In genomic region chr19:35846038-35846668, GRCh38 we compare ENCODE assay signal across 8 cellular contexts. TPM values are rescaled to one million over a fixed set of nuclear protein-coding genes. Genes with fewer than 3 reads are reported as not detected.
DNase-seq lines count a peak whose midpoint lies in the region; ATAC-seq and TF ChIP-seq lines count a peak whose summit lies in the region.

No MANE protein-coding gene starts in this region.

- no peak for ATAC-seq in right cardiac atrium
- ATAC-seq in heart left ventricle = no peak
- ATAC-seq in WTC11 = peak; percentile 36
- ATAC-seq in upper lobe of left lung (ENCODE audit: low FRiP score in 2 of 2) = no peak
- no peak for ATAC-seq in HG03159 (IDR thresholded peaks at IDR 0.05; ENCODE audit: unreplicated experiment)
- no peak for ATAC-seq in HG03025 (IDR thresholded peaks at IDR 0.05; ENCODE audit: low FRiP score, unreplicated experiment)

- no peak for TF ChIP-seq EP300 in upper lobe of left lung (IDR thresholded peaks at IDR 0.05)

- H3K4me3 ChIP-seq in right cardiac atrium (ENCODE audit: low read length) (peak overlapping the region; percentile 30), heart left ventricle (peak overlapping the region in 3 of 12 donors; percentile 25 to 34 (median 34)), iPS-18c (ENCODE audit: insufficient read depth, low read depth, low read length) (peak overlapping the region; percentile 45), upper lobe of left lung (peak overlapping the region in 3 of 4 donors; percentile 12 to 32 (median 29))

- DNase-seq in right cardiac atrium = peak in 1 of 3 donors; percentile 59
- DNase-seq in heart left ventricle = no peak
- peak; percentile 34 for DNase-seq in WTC11 (ENCODE audit: low spot score)
- no peak for DNase-seq in upper lobe of left lung
- no peak for DNase-seq in GM03348 (ENCODE audit: low spot score)

- H3K4me1 ChIP-seq in right cardiac atrium (ENCODE audit: control insufficient read depth, insufficient read depth, low read length) = no peaks in the 10 kb centered on the region
- H3K4me1 ChIP-seq in heart left ventricle = peaks cover 0 to 21% (median 7%) of the 10 kb centered on the region in 12 donors
- peaks cover 11 to 21% (median 14%) of the 10 kb centered on the region in 4 donors for H3K4me1 ChIP-seq in upper lobe of left lung

- intact Hi-C loops in right cardiac atrium (cut with DNase I) (no loop called here), heart left ventricle (cut with DNase I) (no loop called here)

- CTCF ChIA-PET in WTC11 (lab: Charles Lee) = interaction anchor here (1.2 to 2.7 kb wide), 3 partner anchors 11 to 61 kb away, joined by 3 to 17 read pairs (median 7); partner anchors contain the start of gene APLP1

- H3K36me3 Mint-ChIP-seq in WTC11 = no peaks in the 10 kb centered on the region

- H3K27ac ChIP-seq in right cardiac atrium (ENCODE audit: low read length) (no peak overlapping the region), heart left ventricle (no peak overlapping the region), upper lobe of left lung (no peak overlapping the region)

- H3K27me3 Mint-ChIP-seq in WTC11 (ENCODE audit: low read depth) = peaks cover 96% of the 10 kb centered on the region

- no peaks in the 10 kb centered on the region for H3K27me3 ChIP-seq in right cardiac atrium (ENCODE audit: control insufficient read depth, insufficient read depth)
- peaks cover 33 to 92% (median 75%) of the 10 kb centered on the region in 9 donors for H3K27me3 ChIP-seq in heart left ventricle
- peaks cover 0 to 40% (median 12%) of the 10 kb centered on the region in 4 donors for H3K27me3 ChIP-seq in upper lobe of left lung

- WGBS in right cardiac atrium = 4% methylated on average over 26 of the region's 26 CpGs
- 3 to 7% (median 4%) methylated on average over 4 to 26 of the region's 26 CpGs for WGBS in heart left ventricle, 4 donors
- 1 to 21% methylated on average over 4 to 25 of the region's 26 CpGs for WGBS in upper lobe of left lung, 2 donors

- no peaks in the 10 kb centered on the region for H3K9me3 ChIP-seq in right cardiac atrium (ENCODE audit: control insufficient read depth, low read length)
- H3K9me3 ChIP-seq in heart left ventricle = no peaks in the 10 kb centered on the region
- no peaks in the 10 kb centered on the region for H3K9me3 ChIP-seq in iPS-18c (ENCODE audit: control insufficient read depth, insufficient read depth, low read length)
- no peaks in the 10 kb centered on the region for H3K9me3 ChIP-seq in upper lobe of left lung

- H3K4me3 Mint-ChIP-seq in WTC11 = peak overlapping the region; percentile 76

- POLR2A ChIA-PET in WTC11 (lab: Charles Lee) = no interaction called here

- H3K9me3 Mint-ChIP-seq in WTC11 = peaks cover 5% of the 10 kb centered on the region

- TF ChIP-seq POLR2A in heart left ventricle (IDR thresholded peaks at IDR 0.05) (no peak), upper lobe of left lung (IDR thresholded peaks at IDR 0.05) (no peak)

- H3K4me1 Mint-ChIP-seq in WTC11 = peaks cover 26% of the 10 kb centered on the region

- H3K36me3 ChIP-seq in heart left ventricle (no peaks in the 10 kb centered on the region), upper lobe of left lung (no peaks in the 10 kb centered on the region)

- H3K27ac Mint-ChIP-seq in WTC11 = no peak overlapping the region

- no peak for TF ChIP-seq CTCF in heart left ventricle (IDR thresholded peaks at IDR 0.05)
- TF ChIP-seq CTCF in WTC11 (IDR thresholded peaks at IDR 0.05) = no peak
- no peak for TF ChIP-seq CTCF in upper lobe of left lung (IDR thresholded peaks at IDR 0.05)

TF ChIP-seq in WTC11, 78 proteins besides CTCF, POLR2A, EP300 and RAD21:
- TF ChIP-seq FOXP4 (CRISPR knock-in tag; IDR thresholded peaks at IDR 0.05) = no peak
- 0 out of 2 replicates have a peak, but pooled peaks have one; percentile 34 for TF ChIP-seq ZNF121 (CRISPR knock-in tag; IDR thresholded peaks at IDR 0.05)
TF ChIP-seq in WTC11: peak in this region for 1.

RNA-seq across cellular contexts. Expression of gene NPHS1, which starts 6.2 kb away (rescaled TPM):
- total RNA-seq in right cardiac atrium (not detected), heart left ventricle (1 to 10 TPM in 1 of 9 donors, not detected in 8; 1.0 TPM), WTC11 (2021) (0.61 to 1.7 TPM (median 1.7 TPM) in 3 replicates), upper lobe of left lung (not detected)
- polyA plus RNA-seq in right cardiac atrium (not detected), heart left ventricle (not detected)

RNA-seq across cellular contexts. Expression of gene KIRREL2, which starts 10.6 kb away (rescaled TPM):
- total RNA-seq in right cardiac atrium (not detected), heart left ventricle (under 1 TPM in 1 of 9 donors, not detected in 8; 0.77 TPM), WTC11 (2021) (4.7 to 5.3 TPM (median 4.9 TPM) in 3 replicates), upper lobe of left lung (under 1 TPM in 1 of 6 donors, not detected in 5; 0.07 TPM)
- polyA plus RNA-seq in right cardiac atrium (not detected), heart left ventricle (not detected)

RNA-seq across cellular contexts. Expression of gene APLP1, which starts 22.2 kb away (rescaled TPM):
- total RNA-seq in right cardiac atrium (10 to 100 TPM; 18.0 to 26.3 (median 21.0) TPM), heart left ventricle (10 to 100 TPM in 8 of 9 donors, 1 to 10 TPM in 1; 8.9 to 44.3 (median 25.3) TPM), WTC11 (2021) (15.5 to 24.0 TPM (median 20.2 TPM) in 3 replicates), upper lobe of left lung (10 to 100 TPM in 1 of 6 donors, 1 to 10 TPM in 4, not detected in 1; 1.5 to 22.8 (median 5.2) TPM)
- polyA plus RNA-seq in right cardiac atrium (33.2 TPM), heart left ventricle (10 to 100 TPM in 1 of 2 donors, 1 to 10 TPM in 1; 2.1 to 19.0 TPM)

RNA-seq across cellular contexts. Expression of gene PRODH2, which starts 33.5 kb away (rescaled TPM):
- total RNA-seq in right cardiac atrium (not detected), heart left ventricle (not detected), WTC11 (2021) (0.14 TPM in 1 of 3 replicates, not detected in the others), upper lobe of left lung (not detected)
- polyA plus RNA-seq in right cardiac atrium (not detected), heart left ventricle (not detected)

RNA-seq across cellular contexts. Expression of gene NFKBID, which starts 54.2 kb away (rescaled TPM):
- total RNA-seq in right cardiac atrium = 10 to 100 TPM in 1 of 4 donors, 1 to 10 TPM in 3; 4.4 to 10.7 (median 6.3) TPM
- 6.4 TPM for polyA plus RNA-seq in right cardiac atrium
- 10 to 100 TPM in 1 of 9 donors, 1 to 10 TPM in 7, under 1 TPM in 1; 0.79 to 12.3 (median 3.0) TPM for total RNA-seq in heart left ventricle
- polyA plus RNA-seq in heart left ventricle = 1 to 10 TPM; 2.8 to 3.1 TPM
- 10.6 to 13.9 TPM (median 12.8 TPM) in 3 replicates for total RNA-seq in WTC11 (2021)
- 10 to 100 TPM in 5 of 6 donors, 1 to 10 TPM in 1; 8.8 to 65.0 (median 23.6) TPM for total RNA-seq in upper lobe of left lung
